Comparison of ENCODE assay signal across 22 cellular contexts in the genomic region with DNA sequence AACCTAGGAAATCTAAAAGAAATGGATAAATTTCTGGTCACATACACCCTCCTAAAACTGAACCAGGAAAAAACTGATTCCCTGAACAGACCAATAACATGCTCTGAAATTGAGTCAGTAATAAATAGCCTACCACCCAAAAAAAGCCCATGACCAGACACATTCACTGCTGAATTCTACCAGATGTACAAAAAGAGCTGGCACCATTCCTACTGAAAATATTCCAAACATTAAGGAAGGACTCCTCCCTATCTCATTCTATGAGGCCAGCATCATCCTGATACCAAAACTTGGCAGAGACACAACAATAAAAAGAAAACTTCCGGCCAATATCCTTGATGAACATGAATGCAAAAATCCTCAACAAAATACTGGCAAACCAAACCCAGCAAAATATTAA. TPM values are rescaled to one million over a fixed set of nuclear protein-coding genes. Genes with fewer than 3 reads are reported as not detected.
A peak's percentile ranks its signal among the peaks of the same experiment; 100 is the strongest.
DNase-seq lines count a peak whose midpoint lies in the region; ATAC-seq, FAIRE-seq and TF ChIP-seq lines count a peak whose summit lies in the region.
"Had no signal": no experiment of that assay in that cellular context is flagged by ENCODE, and none has a peak within 500 bp of the region (broad histone marks: within the 10 kb centered on the region; RNA-seq: fewer than 3 reads in every experiment).

No MANE protein-coding gene starts in this region.

- no peaks in the 10 kb centered on the region for H3K27me3 Mint-ChIP-seq in activated T-cell treated with anti-CD3 and anti-CD28 coated beads, Interleukin-2, amount 50 U/mL, for 24 hours
- no peaks in the 10 kb centered on the region for H3K27me3 Mint-ChIP-seq in WTC11 (ENCODE audit: low read depth)
- H3K27me3 Mint-ChIP-seq in natural killer cell treated with Interleukin-12 subunit alpha and Interleukin-12 subunit beta and Interleukin-15 and Interleukin-18, amount 100 ng/mL, for 72 hours = no peaks in the 10 kb centered on the region

- H3K9me3 ChIP-seq in endothelial cell of umbilical vein (replicated peaks; ENCODE audit: control insufficient read depth, insufficient read depth, low read length) = no peaks in the 10 kb centered on the region
- H3K9me3 ChIP-seq: BE2C, right lobe of liver, SK-N-SH, suprapubic skin had no signal

- no peak overlapping the region for H3K4me3 ChIP-seq in endothelial cell of umbilical vein (replicated peaks in 1 of 3; ENCODE audit: insufficient read depth in 1 of 3, low read depth in 1 of 3, low read length in 3 of 3)
- H3K4me3 ChIP-seq: heart left ventricle, lung, right lobe of liver, suprapubic skin, vagina had no signal

- no peaks in the 10 kb centered on the region for H3K9me1 ChIP-seq in endothelial cell of umbilical vein (replicated peaks; ENCODE audit: control insufficient read depth, extremely low read depth, insufficient read depth, low read length)

- peaks cover 86% of the 10 kb centered on the region for H3K36me3 Mint-ChIP-seq in activated T-cell treated with anti-CD3 and anti-CD28 coated beads, Interleukin-2, amount 50 U/mL, for 24 hours (ENCODE audit: low read depth)
- peaks cover 41% of the 10 kb centered on the region for H3K36me3 Mint-ChIP-seq in WTC11
- H3K36me3 Mint-ChIP-seq in natural killer cell treated with Interleukin-12 subunit alpha and Interleukin-12 subunit beta and Interleukin-15 and Interleukin-18, amount 100 ng/mL, for 72 hours = peaks cover 50% of the 10 kb centered on the region

- TF ChIP-seq CTCF in WTC11 (IDR thresholded peaks at IDR 0.05) (no peak), endothelial cell of umbilical vein (IDR thresholded peaks at IDR 0.05; ENCODE audit: extremely low read depth in 1 of 2, insufficient read depth in 1 of 2, low read depth in 1 of 2, low read length in 2 of 2) (no peak)

- no peak overlapping the region for H3K4me2 ChIP-seq in endothelial cell of umbilical vein (ENCODE audit: insufficient read depth, low read length)
- H3K4me2 ChIP-seq: SK-N-SH had no signal

- no peak overlapping the region for H3K27ac ChIP-seq in endothelial cell of umbilical vein (ENCODE audit: insufficient read depth, low read depth, low read length)
- H3K27ac ChIP-seq: parathyroid adenoma, right lobe of liver, RWPE1, suprapubic skin, vagina had no signal

- TF ChIP-seq POLR2A in endothelial cell of umbilical vein (IDR thresholded peaks at IDR 0.05; ENCODE audit: low read depth, low read length) = no peak

- intact Hi-C loops in endothelial cell of umbilical vein (cut with micrococcal nuclease) = no loop called here

- H3K36me3 ChIP-seq in endothelial cell of umbilical vein (ENCODE audit: control insufficient read depth in 2 of 2, extremely low read depth in 1 of 2, insufficient read depth in 2 of 2, low read length in 2 of 2) = peaks cover 5 to 8% of the 10 kb centered on the region in 2 experiments

- POLR2A ChIA-PET in WTC11 (lab: Charles Lee) (no interaction called here), endothelial cell of umbilical vein (lab: Charles Lee) (no interaction called here)

- CTCF ChIA-PET in WTC11 (lab: Charles Lee) (no interaction called here), endothelial cell of umbilical vein (lab: Charles Lee) (interaction anchor here (0.8 to 1.3 kb wide), 4 partner anchors 11 to 107 kb away, joined by 3 read pairs; partner anchors contain the start of gene ADORA2B)

- peak; percentile 31 for FAIRE-seq in endothelial cell of umbilical vein (lab: Jason Lieb, UNC)

- no peak for ATAC-seq in WTC11
- ATAC-seq in natural killer cell treated with Interleukin-12 subunit alpha and Interleukin-12 subunit beta and Interleukin-15 and Interleukin-18, amount 100 ng/mL, for 72 hours = no peak
- no peak for ATAC-seq in GM21390 (IDR thresholded peaks at IDR 0.05; ENCODE audit: unreplicated experiment)
- ATAC-seq: right lobe of liver had no signal

- dilution Hi-C loops in endothelial cell of umbilical vein (cut with MboI; ENCODE audit: extremely low pct_ligation_motif_present, low sequenced_read_pairs) = no loop called here

- H3K79me2 ChIP-seq in endothelial cell of umbilical vein (ENCODE audit: control insufficient read depth, insufficient read depth, low read length) = peaks cover 15% of the 10 kb centered on the region

- H3K27ac Mint-ChIP-seq in activated T-cell treated with anti-CD3 and anti-CD28 coated beads, Interleukin-2, amount 50 U/mL, for 24 hours = peak overlapping the region; percentile 47
- 0 out of 2 replicates have a peak overlapping the region, but pooled peaks have one; percentile 31 for H3K27ac Mint-ChIP-seq in WTC11
- peak overlapping the region; percentile 8 to 18 for H3K27ac Mint-ChIP-seq in natural killer cell treated with Interleukin-12 subunit alpha and Interleukin-12 subunit beta and Interleukin-15 and Interleukin-18, amount 100 ng/mL, for 72 hours
- H3K27ac Mint-ChIP-seq: activated T-helper 2 cell treated with anti-CD3 and anti-CD28 coated beads, Interferon-gamma antibody, Interleukin-2, Interleukin-4, amounts not matched to agents 10 μg/mL and 5 μg/mL and 100 μg/mL, durations not matched to agents 14 hours and 24 hours and 36 hours had no signal

- peaks cover 2% of the 10 kb centered on the region for H3K9me3 Mint-ChIP-seq in activated T-cell treated with anti-CD3 and anti-CD28 coated beads, Interleukin-2, amount 50 U/mL, for 24 hours
- H3K9me3 Mint-ChIP-seq in WTC11 = no peaks in the 10 kb centered on the region
- H3K9me3 Mint-ChIP-seq in natural killer cell treated with Interleukin-12 subunit alpha and Interleukin-12 subunit beta and Interleukin-15 and Interleukin-18, amount 100 ng/mL, for 72 hours = no peaks in the 10 kb centered on the region

- H3K9ac ChIP-seq in endothelial cell of umbilical vein (replicated peaks; ENCODE audit: extremely low read depth, insufficient read depth, low read length) = no peak overlapping the region
- H3K9ac ChIP-seq: parathyroid adenoma, SK-N-SH had no signal

- DNase-seq in activated T-cell treated with anti-CD3 and anti-CD28 coated beads, Interleukin-2, amount 50 U/mL, for 24 hours = no peak
- DNase-seq in activated T-cell treated with anti-CD3 and anti-CD28 coated beads, Interleukin-2, amount 50 U/mL, for 48 hours = no peak
- DNase-seq in WTC11 (ENCODE audit: low spot score) (no peak), endothelial cell of umbilical vein (ENCODE audit: low read depth, low spot score) (no peak), NK-92 (lab: John Stamatoyannopoulos, UW; ENCODE audit: unreplicated experiment) (no peak), 8988T (no peak)
- DNase-seq in natural killer cell treated with Interleukin-12 subunit alpha and Interleukin-12 subunit beta and Interleukin-15 and Interleukin-18, amount 100 ng/mL, for 72 hours (ENCODE audit: low spot score) = no peak
- DNase-seq: amygdala; BE2C; effector memory CD4-positive, alpha-beta T cell; heart left ventricle; NCI-H2107; NCI-H510A treated with DMSO at 0.1 percent for 48 hours; right lobe of liver; SK-N-SH had no signal

- H4K20me1 ChIP-seq in endothelial cell of umbilical vein (replicated peaks; ENCODE audit: control insufficient read depth, extremely low read depth, insufficient read depth, low read length) = no peaks in the 10 kb centered on the region

- H3K27me3 ChIP-seq in endothelial cell of umbilical vein (ENCODE audit: control insufficient read depth in 2 of 2, insufficient read depth in 2 of 2, low read length in 2 of 2) = no peaks in the 10 kb centered on the region
- H3K27me3 ChIP-seq: BE2C, heart left ventricle, right lobe of liver, suprapubic skin, vagina had no signal

- peaks cover 7% of the 10 kb centered on the region for H3K4me1 Mint-ChIP-seq in activated T-cell treated with anti-CD3 and anti-CD28 coated beads, Interleukin-2, amount 50 U/mL, for 24 hours (ENCODE audit: low read depth)
- no peaks in the 10 kb centered on the region for H3K4me1 Mint-ChIP-seq in WTC11
- peaks cover 17 to 21% of the 10 kb centered on the region in 2 donors for H3K4me1 Mint-ChIP-seq in natural killer cell treated with Interleukin-12 subunit alpha and Interleukin-12 subunit beta and Interleukin-15 and Interleukin-18, amount 100 ng/mL, for 72 hours (ENCODE audit: low read depth in 2 of 2)

- H2AFZ ChIP-seq in endothelial cell of umbilical vein (ENCODE audit: low read depth, low read length) = no peak overlapping the region
- H2AFZ ChIP-seq: parathyroid adenoma had no signal

- H3K4me1 ChIP-seq in endothelial cell of umbilical vein (ENCODE audit: control insufficient read depth, extremely low read depth, insufficient read depth, low read length) = no peaks in the 10 kb centered on the region
- H3K4me1 ChIP-seq: BE2C, right lobe of liver, suprapubic skin, vagina had no signal

- BruUV-seq in endothelial cell of umbilical vein (replicated peaks; lab: Mats Ljungman, UMichigan) = no TSS peak

- H3K4me3 Mint-ChIP-seq in activated T-cell treated with anti-CD3 and anti-CD28 coated beads, Interleukin-2, amount 50 U/mL, for 24 hours = no peak overlapping the region
- H3K4me3 Mint-ChIP-seq in WTC11 = no peak overlapping the region
- no peak overlapping the region for H3K4me3 Mint-ChIP-seq in natural killer cell treated with Interleukin-12 subunit alpha and Interleukin-12 subunit beta and Interleukin-15 and Interleukin-18, amount 100 ng/mL, for 72 hours

RNA-seq across cellular contexts. Expression of gene TTC19, which starts 52.9 kb away (rescaled TPM):
- 55.3 to 60.0 TPM (median 58.0 TPM) in 3 replicates for total RNA-seq in WTC11 (2021)
- 32.8 and 33.3 TPM in 2 replicates for total RNA-seq in endothelial cell of umbilical vein
- polyA plus RNA-seq in endothelial cell of umbilical vein = 7.6 and 7.8 TPM in 2 replicates
- polyA plus RNA-seq in endothelial cell of umbilical vein (2011; cell fraction: cytosol; rRNA removed) = 6.7 TPM in 2 replicates
- 13.0 and 14.1 TPM in 2 replicates for polyA plus RNA-seq in endothelial cell of umbilical vein (2011; cell fraction: nucleus; rRNA removed)
- polyA plus RNA-seq in endothelial cell of umbilical vein (2012) = 30.7 and 31.2 TPM in 2 replicates
- 12.1 and 12.4 TPM in 2 replicates for polyA minus RNA-seq in endothelial cell of umbilical vein
- polyA minus RNA-seq in endothelial cell of umbilical vein (2011; cell fraction: cytosol; rRNA and poly(A)+ RNA removed) = 13.1 TPM
- polyA minus RNA-seq in endothelial cell of umbilical vein (2011; cell fraction: nucleus; rRNA and poly(A)+ RNA removed) = 18.8 and 24.8 TPM in 2 replicates
- 10 to 100 TPM; 26.3 to 33.3 TPM for total RNA-seq in natural killer cell treated with Interleukin-12 subunit alpha and Interleukin-12 subunit beta and Interleukin-15 and Interleukin-18, amount 100 ng/mL, for 72 hours

RNA-seq across cellular contexts. Expression of gene ZSWIM7, which starts 53.0 kb away (rescaled TPM):
- 41.1 to 41.7 TPM (median 41.3 TPM) in 3 replicates for total RNA-seq in WTC11 (2021)
- 18.0 and 21.9 TPM in 2 replicates for total RNA-seq in endothelial cell of umbilical vein
- polyA plus RNA-seq in endothelial cell of umbilical vein = 33.8 and 38.9 TPM in 2 replicates
- polyA plus RNA-seq in endothelial cell of umbilical vein (2011; cell fraction: cytosol; rRNA removed) = 26.7 and 30.5 TPM in 2 replicates
- 29.1 and 33.7 TPM in 2 replicates for polyA plus RNA-seq in endothelial cell of umbilical vein (2011; cell fraction: nucleus; rRNA removed)
- 27.3 and 27.8 TPM in 2 replicates for polyA plus RNA-seq in endothelial cell of umbilical vein (2012)
- polyA minus RNA-seq in endothelial cell of umbilical vein = 11.0 and 21.6 TPM in 2 replicates
- polyA minus RNA-seq in endothelial cell of umbilical vein (2011; cell fraction: cytosol; rRNA and poly(A)+ RNA removed) = 11.2 TPM
- 2.2 and 6.1 TPM in 2 replicates for polyA minus RNA-seq in endothelial cell of umbilical vein (2011; cell fraction: nucleus; rRNA and poly(A)+ RNA removed)
- total RNA-seq in natural killer cell treated with Interleukin-12 subunit alpha and Interleukin-12 subunit beta and Interleukin-15 and Interleukin-18, amount 100 ng/mL, for 72 hours = 10 to 100 TPM in 1 of 2 donors, 1 to 10 TPM in 1; 6.9 to 12.1 TPM
